ENCODE assay signal across 1 cellular context in genomic region chr9:118038713-118039112, GRCh38.
TF ChIP-seq lines count a peak whose summit lies in the region.

No MANE protein-coding gene starts in this region.

TF ChIP-seq in SK-N-SH, 30 proteins besides CTCF, POLR2A, EP300 and RAD21 (continued from another document):
- no peak for TF ChIP-seq MEF2A (IDR thresholded peaks at IDR 0.05; ENCODE audit: borderline replicate concordance, low read depth)
